Comparison of ENCODE assay signal across 9 cellular contexts in genomic region chr1:230109871-230110667, GRCh38. TPM values are rescaled to one million over a fixed set of nuclear protein-coding genes. Genes with fewer than 3 reads are reported as not detected.
DNase-seq lines count a peak whose midpoint lies in the region; ATAC-seq and TF ChIP-seq lines count a peak whose summit lies in the region.
"Had no signal": no experiment of that assay in that cellular context is flagged by ENCODE, and none has a peak within 500 bp of the region (broad histone marks: within the 10 kb centered on the region; RNA-seq: fewer than 3 reads in every experiment).

No MANE protein-coding gene starts in this region.

- H3K9ac ChIP-seq in HCT116 (ENCODE audit: low read length), result no peak overlapping the region
- H3K9ac ChIP-seq in OCI-LY1 (ENCODE audit: low read length), result peak overlapping the region; percentile 38; the same call in 1 of the 2 replicates

- H3K79me2 ChIP-seq in HCT116 (ENCODE audit: insufficient read depth, low read length), result peaks cover 13% of the 10 kb centered on the region
- H3K79me2 ChIP-seq in OCI-LY1 (ENCODE audit: insufficient read depth, low read length), result peaks cover 20% of the 10 kb centered on the region; the same call in 1 of the 2 replicates

- H4K20me1 ChIP-seq in HCT116 (ENCODE audit: insufficient read depth) (no peaks in the 10 kb centered on the region), OCI-LY1 (ENCODE audit: insufficient read depth, low read length) (no peaks in the 10 kb centered on the region)

- ATAC-seq in GM18511 (IDR thresholded peaks at IDR 0.05; ENCODE audit: unreplicated experiment) (peak; percentile 87), HCT116 (no peak)

- H3K27ac ChIP-seq in HCT116 (ENCODE audit: low read depth, low read length) (no peak overlapping the region), OCI-LY1 (ENCODE audit: low read depth, low read length, poor library complexity, severe bottlenecking) (peak overlapping the region; percentile 95)
- H3K27ac ChIP-seq: SJCRH30 had no signal

- H3K27me3 ChIP-seq in HCT116 (ENCODE audit: insufficient read depth, low read length) (no peaks in the 10 kb centered on the region), OCI-LY1 (ENCODE audit: insufficient read depth, low read length) (no peaks in the 10 kb centered on the region)
- H3K27me3 ChIP-seq: SJCRH30 had no signal

- H3K36me3 ChIP-seq in HCT116 (ENCODE audit: control insufficient read depth in 1 of 2, insufficient read depth in 2 of 2, low read length in 2 of 2), result no peaks in the 10 kb centered on the region
- H3K36me3 ChIP-seq in OCI-LY1 (ENCODE audit: insufficient read depth, low read length), result peaks cover 13% of the 10 kb centered on the region
- H3K36me3 ChIP-seq: SJCRH30 had no signal

- RAD21 ChIA-PET in HCT116 (lab: Charles Lee; ENCODE audit: low non-redundant PET in 1 of 2, low total read pairs in 2 of 2, uncharacterized antibody in 2 of 2, unreplicated experiment in 2 of 2), result no interaction called here

- no peak for DNase-seq in HCT116 (ENCODE audit: low read depth, low spot score)
- peak; percentile 91 for DNase-seq in activated naive CD4-positive, alpha-beta T cell treated with anti-CD3 and anti-CD28 coated beads, Interleukin-2, amount 50 U/mL, for 16 hours
- peak; percentile 62 to 66 for DNase-seq in stimulated activated CD4-positive, alpha-beta T cell treated with anti-CD3 and anti-CD28 coated beads, Interleukin-2, amount 100 ng/mL, for 48 hours
- DNase-seq in RKO (ENCODE audit: low spot score), result no peak
- no peak for DNase-seq in HEK293T (ENCODE audit: extremely low spot score)
- DNase-seq in DMS79 treated with DMSO at 0.1 percent for 48 hours (lab: John Stamatoyannopoulos, UW), result no peak

- H3K9me3 ChIP-seq in HCT116 (ENCODE audit: control insufficient read depth in 1 of 2, insufficient read depth in 1 of 2, low read depth in 1 of 2, low read length in 2 of 2) (no peaks in the 10 kb centered on the region), OCI-LY1 (ENCODE audit: low read length) (no peaks in the 10 kb centered on the region)
- H3K9me3 ChIP-seq: SJCRH30 had no signal

- TF ChIP-seq CTCF in HCT116 (IDR thresholded peaks at IDR 0.05 in 2 of 3, conservative IDR thresholded peaks at IDR 0.05 in 1 of 3; ENCODE audit: borderline replicate concordance in 1 of 3, insufficient read depth in 1 of 3, low read depth in 2 of 3, low read length in 2 of 3) (no peak), OCI-LY1 (IDR thresholded peaks at IDR 0.05; ENCODE audit: low read length) (peak; percentile 33)

- no TSS peak for BruUV-seq in HCT116 (replicated peaks; lab: Mats Ljungman, UMichigan)

- 0 out of 2 replicates have a peak, but pooled peaks cover 5% of the 10 kb centered on the region for H3F3A ChIP-seq in OCI-LY1 (ENCODE audit: insufficient read depth, low read length)

- H3K4me1 ChIP-seq in HCT116 (ENCODE audit: control insufficient read depth in 1 of 2, insufficient read depth in 2 of 2, low read length in 2 of 2) (peaks cover 15 to 19% of the 10 kb centered on the region in 2 experiments), OCI-LY1 (ENCODE audit: insufficient read depth, low read length, severe bottlenecking) (peaks cover 86% of the 10 kb centered on the region)

- no peak overlapping the region for H3K4me2 ChIP-seq in HCT116 (ENCODE audit: low read length)
- H3K4me2 ChIP-seq in OCI-LY1 (ENCODE audit: low read length), result peak overlapping the region; percentile 62; the same call in 1 of the 2 replicates

- intact Hi-C loops in HCT116 (cut with micrococcal nuclease), result no loop called here

- 0 out of 2 replicates have a peak, but pooled peaks have one; percentile 10 for TF ChIP-seq RAD21 in HCT116 (IDR thresholded peaks at IDR 0.05; ENCODE audit: low read depth)

- H2AFZ ChIP-seq in HCT116 (ENCODE audit: low read depth, low read length, poor library complexity, severe bottlenecking) (no peak overlapping the region), OCI-LY1 (ENCODE audit: low read length) (no peak overlapping the region)

- no peak for TF ChIP-seq POLR2A in HCT116 (IDR thresholded peaks at IDR 0.05; ENCODE audit: borderline replicate concordance, extremely low read depth, insufficient read depth, insufficient read length)

- POLR2A ChIA-PET in HCT116 (lab: Charles Lee), result no interaction called here
- POLR2A ChIA-PET in HEK293T (lab: Yijun Ruan, JAX), result no interaction called here

- H3K9me2 ChIP-seq in HCT116 (ENCODE audit: insufficient read depth) (no peaks in the 10 kb centered on the region), OCI-LY1 (ENCODE audit: low read depth, low read length) (no peaks in the 10 kb centered on the region)

- CTCF ChIA-PET in HCT116 (lab: Charles Lee), result no interaction called here
- CTCF ChIA-PET in HEK293T (lab: Yijun Ruan, JAX), result no interaction called here

- no peak overlapping the region for H3K4me3 ChIP-seq in HCT116 (replicated peaks in 1 of 2; ENCODE audit: low read depth in 1 of 2, low read length in 2 of 2)
- no peak overlapping the region for H3K4me3 ChIP-seq in OCI-LY1 (ENCODE audit: low read depth, low read length, poor library complexity, severe bottlenecking)
- H3K4me3 ChIP-seq: SJCRH30 had no signal

TF ChIP-seq in HCT116, 20 proteins besides CTCF, POLR2A, EP300 and RAD21:
- TF ChIP-seq REST (IDR thresholded peaks at IDR 0.05; ENCODE audit: low read depth), result no peak
- TF ChIP-seq, protein P1, sequence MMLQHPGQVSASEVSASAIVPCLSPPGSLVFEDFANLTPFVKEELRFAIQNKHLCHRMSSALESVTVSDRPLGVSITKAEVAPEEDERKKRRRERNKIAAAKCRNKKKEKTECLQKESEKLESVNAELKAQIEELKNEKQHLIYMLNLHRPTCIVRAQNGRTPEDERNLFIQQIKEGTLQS (IDR thresholded peaks at IDR 0.05), result no peak
TF ChIP-seq in HCT116: peak in this region for 0.

TF ChIP-seq in HEK293T, 16 proteins besides CTCF, POLR2A, EP300 and RAD21:
- TF ChIP-seq HDGF (IDR thresholded peaks at IDR 0.05; ENCODE audit: borderline replicate concordance), result no peak
- TF ChIP-seq FOXA1 (IDR thresholded peaks at IDR 0.05), result no peak
- no peak for TF ChIP-seq FOXK2 (IDR thresholded peaks at IDR 0.05)
- TF ChIP-seq, protein P2, sequence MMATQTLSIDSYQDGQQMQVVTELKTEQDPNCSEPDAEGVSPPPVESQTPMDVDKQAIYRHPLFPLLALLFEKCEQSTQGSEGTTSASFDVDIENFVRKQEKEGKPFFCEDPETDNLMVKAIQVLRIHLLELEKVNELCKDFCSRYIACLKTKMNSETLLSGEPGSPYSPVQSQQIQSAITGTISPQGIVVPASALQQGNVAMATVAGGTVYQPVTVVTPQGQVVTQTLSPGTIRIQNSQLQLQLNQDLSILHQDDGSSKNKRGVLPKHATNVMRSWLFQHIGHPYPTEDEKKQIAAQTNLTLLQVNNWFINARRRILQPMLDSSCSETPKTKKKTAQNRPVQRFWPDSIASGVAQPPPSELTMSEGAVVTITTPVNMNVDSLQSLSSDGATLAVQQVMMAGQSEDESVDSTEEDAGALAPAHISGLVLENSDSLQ (IDR thresholded peaks at IDR 0.05), result no peak
- no peak for TF ChIP-seq FOXM1 (IDR thresholded peaks at IDR 0.05; ENCODE audit: borderline replicate concordance)

RNA-seq across cellular contexts. Expression of gene GALNT2, which starts 43.0 kb away (rescaled TPM):
- total RNA-seq in HCT116 (2021; ENCODE audit: unreplicated experiment), result 40.8 TPM
- polyA plus RNA-seq in HCT116 (2012), result 23.0 and 26.1 TPM in 2 replicates

Comparison
In these comparisons a context has a peak if more than half of its experiments do, and no peak if none do; other contexts are left out.
1. DNase-seq: peak in activated naive CD4-positive, alpha-beta T cell treated with anti-CD3 and anti-CD28 coated beads, Interleukin-2, amount 50 U/mL, for 16 hours (single experiment) and stimulated activated CD4-positive, alpha-beta T cell treated with anti-CD3 and anti-CD28 coated beads, Interleukin-2, amount 100 ng/mL, for 48 hours (2 of 2); none in HCT116 (single experiment), RKO (single experiment), HEK293T (single experiment) and DMS79 treated with DMSO at 0.1 percent for 48 hours (single experiment).